ENCODE assay signal across 9 cellular contexts in genomic region chr2:130574244-130574643, GRCh38. TPM values are rescaled to one million over a fixed set of nuclear protein-coding genes. Genes with fewer than 3 reads are reported as not detected.
"Had no signal": no experiment of that assay in that cellular context is flagged by ENCODE, and none has a peak within 500 bp of the region (broad histone marks: within the 10 kb centered on the region; RNA-seq: fewer than 3 reads in every experiment).

No MANE protein-coding gene starts in this region.

RNA-seq across cellular contexts. Expression of gene CFC1, which starts 25.1 kb away (rescaled TPM):
- total RNA-seq: LHCN-M2, MCF 10A, NCI-H460, OCI-LY7, PC-9, Right ventricle myocardium superior, RPMI7951, SJSA1 had no signal
- polyA plus RNA-seq: SK-N-SH had no signal

RNA-seq across cellular contexts. Expression of gene POTEJ, which starts 37.0 kb away (rescaled TPM):
- total RNA-seq: LHCN-M2, MCF 10A, NCI-H460, PC-9, Right ventricle myocardium superior, RPMI7951, SJSA1 had no signal
- polyA plus RNA-seq: SK-N-SH had no signal

RNA-seq across cellular contexts. Expression of gene CFC1B, which starts 53.2 kb away (rescaled TPM):
- total RNA-seq: LHCN-M2, MCF 10A, NCI-H460, OCI-LY7, PC-9, Right ventricle myocardium superior, RPMI7951, SJSA1 had no signal
- polyA plus RNA-seq: SK-N-SH had no signal
